In the genomic region with DNA sequence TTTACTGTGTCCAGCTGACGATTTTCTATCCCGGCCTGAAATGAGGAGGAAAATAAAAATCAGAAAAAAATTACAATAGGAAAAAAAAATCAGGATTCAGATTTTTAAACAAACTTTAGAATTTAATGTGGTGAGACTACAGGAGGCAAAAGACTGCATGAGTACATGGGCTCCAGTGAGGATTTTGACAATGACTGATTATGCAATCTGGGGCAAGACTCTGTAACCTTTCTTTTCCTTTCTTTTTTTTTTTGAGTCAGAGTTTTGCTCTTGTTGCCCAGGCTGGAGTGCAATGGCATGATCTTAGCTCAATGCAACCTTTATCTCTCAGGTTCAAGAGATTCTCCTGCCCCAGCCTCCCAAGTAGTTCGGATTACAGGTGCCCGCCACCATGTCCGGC, we compare ENCODE assay signal across 12 cellular contexts. TPM values are rescaled to one million over a fixed set of nuclear protein-coding genes. Genes with fewer than 3 reads are reported as not detected.
DNase-seq lines count a peak whose midpoint lies in the region; ATAC-seq and TF ChIP-seq lines count a peak whose summit lies in the region.
"Had no signal": no experiment of that assay in that cellular context is flagged by ENCODE, and none has a peak within 500 bp of the region (broad histone marks: within the 10 kb centered on the region; RNA-seq: fewer than 3 reads in every experiment).

No MANE protein-coding gene starts in this region.

- H3K27ac ChIP-seq in psoas muscle (no peak overlapping the region), substantia nigra (ENCODE audit: low read depth, low read length, poor library complexity, severe bottlenecking) (no peak overlapping the region)
- H3K27ac ChIP-seq: KMS-11, spleen had no signal

- no peaks in the 10 kb centered on the region for H3K9me3 ChIP-seq in psoas muscle
- H3K9me3 ChIP-seq: spleen had no signal

- H3K4me3 Mint-ChIP-seq in CD14-positive monocyte: no peak overlapping the region
- H3K4me3 Mint-ChIP-seq in activated naive CD8-positive, alpha-beta T cell treated with anti-CD3 and anti-CD28 coated beads for 36 hours: peak overlapping the region; percentile 68

- H3K4me3 ChIP-seq in foreskin fibroblast (ENCODE audit: low read depth in 1 of 2, low read length in 2 of 2) (no peak overlapping the region), psoas muscle (no peak overlapping the region)
- H3K4me3 ChIP-seq: spleen had no signal

- no peak for TF ChIP-seq CTCF in CD14-positive monocyte (IDR thresholded peaks at IDR 0.05)
- no peak for TF ChIP-seq CTCF in foreskin fibroblast (IDR thresholded peaks at IDR 0.05; ENCODE audit: low read depth, low read length)
- TF ChIP-seq CTCF in psoas muscle (IDR thresholded peaks at IDR 0.05): no peak

- H3K36me3 ChIP-seq in psoas muscle (ENCODE audit: insufficient read depth in 1 of 2, low read depth in 1 of 2): peaks cover 18 to 82% of the 10 kb centered on the region in 2 donors

- H3K4me1 Mint-ChIP-seq in CD14-positive monocyte: peaks cover 2% of the 10 kb centered on the region
- H3K4me1 Mint-ChIP-seq in activated naive CD8-positive, alpha-beta T cell treated with anti-CD3 and anti-CD28 coated beads for 36 hours: peaks cover 22% of the 10 kb centered on the region

- ATAC-seq in HG02884 (IDR thresholded peaks at IDR 0.05; ENCODE audit: unreplicated experiment) (no peak), psoas muscle (no peak)

- no peaks in the 10 kb centered on the region for H3K9me3 Mint-ChIP-seq in CD14-positive monocyte
- peaks cover 2% of the 10 kb centered on the region for H3K9me3 Mint-ChIP-seq in activated naive CD8-positive, alpha-beta T cell treated with anti-CD3 and anti-CD28 coated beads for 36 hours

- peak overlapping the region; percentile 47 to 93 (median 89) for H3K27ac Mint-ChIP-seq in CD14-positive monocyte
- peak overlapping the region; percentile 89 for H3K27ac Mint-ChIP-seq in activated naive CD8-positive, alpha-beta T cell treated with anti-CD3 and anti-CD28 coated beads for 36 hours

- H3K36me3 Mint-ChIP-seq in CD14-positive monocyte: peaks cover 69 to 90% of the 10 kb centered on the region in 2 donors
- H3K36me3 Mint-ChIP-seq in activated naive CD8-positive, alpha-beta T cell treated with anti-CD3 and anti-CD28 coated beads for 36 hours: peaks cover 44% of the 10 kb centered on the region

- intact Hi-C loops in CD14-positive monocyte (cut with micrococcal nuclease) (no loop called here), psoas muscle (cut with DNase I) (no loop called here)

- H3K27me3 Mint-ChIP-seq in CD14-positive monocyte (ENCODE audit: low read depth in 3 of 3): no peaks in the 10 kb centered on the region
- H3K27me3 Mint-ChIP-seq in activated naive CD8-positive, alpha-beta T cell treated with anti-CD3 and anti-CD28 coated beads for 36 hours: no peaks in the 10 kb centered on the region

- H3K27me3 ChIP-seq in psoas muscle (ENCODE audit: insufficient read depth in 3 of 3, low read length in 2 of 3): no peaks in the 10 kb centered on the region
- H3K27me3 ChIP-seq: spleen had no signal

- no peaks in the 10 kb centered on the region for H3K4me1 ChIP-seq in psoas muscle

- DNase-seq in CD14-positive monocyte (ENCODE audit: low spot score) (no peak), HT1080 (ENCODE audit: low read depth) (peak; percentile 15), foreskin fibroblast (peak; percentile 28 to 60), germinal center (ENCODE audit: low spot score) (no peak), psoas muscle (no peak), substantia nigra (lab: John Stamatoyannopoulos, UW) (no peak)
- peak; percentile 6 for DNase-seq in activated naive CD8-positive, alpha-beta T cell treated with anti-CD3 and anti-CD28 coated beads for 36 hours
- DNase-seq: DMS153, NCI-H446 treated with DMSO at 0.1 percent for 48 hours, spleen had no signal

- 78 to 94% (median 82%) methylated on average over 5 of the region's 5 CpGs for WGBS in psoas muscle, 3 donors

RNA-seq across cellular contexts. Expression of a gene that starts 29.9 kb away (rescaled TPM):
- polyA plus RNA-seq in CD14-positive monocyte (10 to 100 TPM; 26.4 to 50.4 TPM), psoas muscle (10 to 100 TPM; 10.3 to 17.0 (median 12.8) TPM)
- 24.5 and 26.7 TPM in 2 replicates for total RNA-seq in HT1080 (2014; rRNA removed; shearing (Covaris generic))
- polyA plus RNA-seq in HT1080 (2015; cell fraction: cytosol; rRNA removed): 21.2 and 28.2 TPM in 2 replicates
- 78.7 and 108 TPM in 2 replicates for polyA plus RNA-seq in HT1080 (2015; cell fraction: nucleus; rRNA removed)
- total RNA-seq in activated naive CD8-positive, alpha-beta T cell treated with anti-CD3 and anti-CD28 coated beads for 36 hours: 10 to 100 TPM; 47.6 to 51.5 TPM
- total RNA-seq in psoas muscle: 10 to 100 TPM; 26.3 to 38.1 (median 36.0) TPM

Comparison
In these comparisons a context has a peak if more than half of its experiments do, and no peak if none do; other contexts are left out.
1. DNase-seq: peak in HT1080 (single experiment), activated naive CD8-positive, alpha-beta T cell treated with anti-CD3 and anti-CD28 coated beads for 36 hours (single experiment) and foreskin fibroblast (2 of 2); none in CD14-positive monocyte (single experiment), germinal center (single experiment), psoas muscle (0 of 2) and substantia nigra (0 of 49).